In the genomic region with DNA sequence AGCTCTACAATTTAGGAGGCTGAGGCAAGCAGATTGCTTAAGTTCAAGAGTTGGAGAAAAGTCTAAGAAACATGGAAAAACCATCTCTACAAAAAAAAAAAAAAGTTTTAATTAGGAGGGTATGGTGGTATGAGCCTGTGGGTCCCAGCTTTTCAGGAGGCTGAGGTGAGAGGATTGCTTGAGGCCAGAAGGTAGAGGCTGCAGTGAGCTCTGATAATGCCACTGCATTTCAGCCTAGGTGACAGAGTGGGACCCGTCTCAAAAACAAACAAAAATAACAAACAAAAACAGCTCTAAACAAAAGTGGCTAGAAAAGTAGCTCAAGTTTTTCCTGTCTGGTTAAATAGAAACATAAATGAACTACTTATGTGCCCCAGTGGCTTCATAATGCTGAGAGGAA, we compare ENCODE assay signal across 23 cellular contexts.
DNase-seq lines count a peak whose midpoint lies in the region; ATAC-seq, FAIRE-seq and TF ChIP-seq lines count a peak whose summit lies in the region.
"Had no signal": no experiment of that assay in that cellular context is flagged by ENCODE, and none has a peak within 500 bp of the region (broad histone marks: within the 10 kb centered on the region; RNA-seq: fewer than 3 reads in every experiment).

No MANE protein-coding gene starts in this region.

- no peaks in the 10 kb centered on the region for H3K79me2 ChIP-seq in K562 (ENCODE audit: control insufficient read depth, insufficient read depth, low read length)

- no peak overlapping the region for H3K27ac ChIP-seq in K562 (ENCODE audit: extremely low read depth, low read depth, low read length)
- H3K27ac ChIP-seq in gastroesophageal sphincter: no peak overlapping the region
- no peak overlapping the region for H3K27ac ChIP-seq in lower lobe of right lung
- no peak overlapping the region for H3K27ac ChIP-seq in aorta (ENCODE audit: low read depth in 1 of 2, low read length in 2 of 2)
- H3K27ac ChIP-seq: 22Rv1; A549; BLaER1 treated with 17β-estradiol and CSF1 and Interleukin-3, amounts not matched to agents 10 nM and 100 nM; C4-2B had no signal

- no peaks in the 10 kb centered on the region for H3K4me1 Mint-ChIP-seq in activated T-helper 2 cell treated with anti-CD3 and anti-CD28 coated beads, Interferon-gamma antibody, Interleukin-2, Interleukin-4, amounts not matched to agents 10 μg/mL and 5 μg/mL and 100 μg/mL, durations not matched to agents 14 hours and 24 hours and 36 hours (ENCODE audit: low read depth)
- H3K4me1 Mint-ChIP-seq: B cell had no signal

- H3K27me3 Mint-ChIP-seq in activated T-helper 2 cell treated with anti-CD3 and anti-CD28 coated beads, Interferon-gamma antibody, Interleukin-2, Interleukin-4, amounts not matched to agents 10 μg/mL and 5 μg/mL and 100 μg/mL, durations not matched to agents 14 hours and 24 hours and 36 hours (ENCODE audit: low read depth): no peaks in the 10 kb centered on the region
- H3K27me3 Mint-ChIP-seq: B cell; CD4-positive, alpha-beta T cell had no signal

- intact Hi-C loops in K562 (cut with micrococcal nuclease): no loop called here
- intact Hi-C loops in lower lobe of right lung (cut with DNase I): no loop called here
- intact Hi-C loops in aorta (cut with DNase I): no loop called here
- intact Hi-C loops in activated T-helper 2 cell treated with anti-CD3 and anti-CD28 coated beads, Interferon-gamma antibody, Interleukin-2, Interleukin-4, amounts not matched to agents 10 μg/mL and 5 μg/mL and 100 μg/mL, durations not matched to agents 14 hours and 24 hours and 36 hours (cut with micrococcal nuclease): no loop called here

- H3K4me3 ChIP-seq in K562 (no peak overlapping the region), gastroesophageal sphincter (no peak overlapping the region), lower lobe of right lung (no peak overlapping the region), aorta (ENCODE audit: low read length in 2 of 2) (no peak overlapping the region)
- H3K4me3 ChIP-seq: A549; BLaER1 treated with 17β-estradiol and CSF1 and Interleukin-3, amounts not matched to agents 10 nM and 100 nM had no signal

- no TSS peak for BruUV-seq in K562 (replicated peaks; lab: Mats Ljungman, UMichigan)

- H3K4me1 ChIP-seq in K562 (replicated peaks in 1 of 2; ENCODE audit: control insufficient read depth in 2 of 2, insufficient read depth in 2 of 2, low read length in 2 of 2): no peaks in the 10 kb centered on the region; a peak in 1 of 5 replicates
- H3K4me1 ChIP-seq in gastroesophageal sphincter: no peaks in the 10 kb centered on the region
- no peaks in the 10 kb centered on the region for H3K4me1 ChIP-seq in lower lobe of right lung
- no peaks in the 10 kb centered on the region for H3K4me1 ChIP-seq in aorta (ENCODE audit: control insufficient read depth in 1 of 2, insufficient read depth in 2 of 2, low read length in 2 of 2)
- H3K4me1 ChIP-seq: A549; BLaER1 treated with 17β-estradiol and CSF1 and Interleukin-3, amounts not matched to agents 10 nM and 100 nM; Caco-2 had no signal

- TF ChIP-seq EP300 in K562 (IDR thresholded peaks at IDR 0.05; ENCODE audit: low read length): no peak
- no peak for TF ChIP-seq EP300 in gastroesophageal sphincter (IDR thresholded peaks at IDR 0.05)

- POLR2A ChIA-PET in K562 (lab: Yijun Ruan, JAX): interaction anchor here (0.6 kb wide), 1 partner anchor 473 kb away, joined by 4 read pairs; no protein-coding TSS in a partner anchor

- H3K9ac ChIP-seq in K562 (ENCODE audit: insufficient read depth in 1 of 2, low read depth in 2 of 2, low read length in 2 of 2): no peak overlapping the region
- H3K9ac ChIP-seq: BLaER1 treated with 17β-estradiol and CSF1 and Interleukin-3, amounts not matched to agents 10 nM and 100 nM had no signal

- no peaks in the 10 kb centered on the region for H3K9me1 ChIP-seq in K562 (ENCODE audit: control insufficient read depth, insufficient read depth, low read length)

- 26% methylated on average over 1 of the region's 1 CpG for whole genome bisulfite sequencing in K562 (ENCODE audit: insufficient coverage, low coverage, missing lambda C conversion rate)
- WGBS in gastroesophageal sphincter (ENCODE audit: low coverage in 1 of 2), 2 donors: 33 to 53% methylated on average over 1 of the region's 1 CpG
- WGBS in aorta, 2 donors: 33 to 50% methylated on average over 1 of the region's 1 CpG

- TF ChIP-seq POLR2A in K562 (conservative IDR thresholded peaks at IDR 0.05) (no peak), gastroesophageal sphincter (IDR thresholded peaks at IDR 0.05) (no peak)

- H3K4me3 Mint-ChIP-seq in activated T-helper 2 cell treated with anti-CD3 and anti-CD28 coated beads, Interferon-gamma antibody, Interleukin-2, Interleukin-4, amounts not matched to agents 10 μg/mL and 5 μg/mL and 100 μg/mL, durations not matched to agents 14 hours and 24 hours and 36 hours (ENCODE audit: low read depth): no peak overlapping the region
- H3K4me3 Mint-ChIP-seq: B cell; CD4-positive, alpha-beta T cell; CD8-positive, alpha-beta T cell had no signal

- CTCF ChIA-PET in K562 (lab: Yijun Ruan, JAX; ENCODE audit: low intra/inter-chr PET ratio): no interaction called here

- H3K36me3 Mint-ChIP-seq in activated T-helper 2 cell treated with anti-CD3 and anti-CD28 coated beads, Interferon-gamma antibody, Interleukin-2, Interleukin-4, amounts not matched to agents 10 μg/mL and 5 μg/mL and 100 μg/mL, durations not matched to agents 14 hours and 24 hours and 36 hours (ENCODE audit: low read depth): no peaks in the 10 kb centered on the region

- H3K27me3 ChIP-seq in K562 (ENCODE audit: control insufficient read depth in 2 of 2, insufficient read depth in 2 of 2, low read length in 2 of 2) (no peaks in the 10 kb centered on the region), gastroesophageal sphincter (no peaks in the 10 kb centered on the region), lower lobe of right lung (ENCODE audit: low read depth) (no peaks in the 10 kb centered on the region), aorta (ENCODE audit: control insufficient read depth in 1 of 2, insufficient read depth in 2 of 2, low read length in 1 of 2) (no peaks in the 10 kb centered on the region)
- H3K27me3 ChIP-seq: BLaER1 treated with 17β-estradiol and CSF1 and Interleukin-3, amounts not matched to agents 10 nM and 100 nM had no signal

- H2AFZ ChIP-seq in K562 (ENCODE audit: low read depth, low read length): no peak overlapping the region

- TF ChIP-seq CTCF in K562 (IDR thresholded peaks at IDR 0.05 in 2 of 3, conservative IDR thresholded peaks at IDR 0.05 in 1 of 3; ENCODE audit: insufficient read depth in 2 of 3, low read depth in 1 of 3, low read length in 3 of 3) (no peak), gastroesophageal sphincter (IDR thresholded peaks at IDR 0.05) (no peak), lower lobe of right lung (IDR thresholded peaks at IDR 0.05) (no peak)

- H3K27ac Mint-ChIP-seq in activated T-helper 2 cell treated with anti-CD3 and anti-CD28 coated beads, Interferon-gamma antibody, Interleukin-2, Interleukin-4, amounts not matched to agents 10 μg/mL and 5 μg/mL and 100 μg/mL, durations not matched to agents 14 hours and 24 hours and 36 hours: no peak overlapping the region
- H3K27ac Mint-ChIP-seq: B cell; CD4-positive, alpha-beta T cell; CD8-positive, alpha-beta T cell had no signal

- FAIRE-seq in K562 (lab: Jason Lieb, UNC): no peak
- FAIRE-seq: A549, D721Med, G401.6, GM12891, GM19239 had no signal

- H3K4me2 ChIP-seq in K562 (ENCODE audit: insufficient read depth, low read length): no peak overlapping the region
- H3K4me2 ChIP-seq: A549; BLaER1 treated with 17β-estradiol and CSF1 and Interleukin-3, amounts not matched to agents 10 nM and 100 nM had no signal

- no peak for TF ChIP-seq RAD21 in K562 (CRISPR knock-in tag; conservative IDR thresholded peaks at IDR 0.05 in 1 of 2, IDR thresholded peaks at IDR 0.05 in 1 of 2)

- no peaks in the 10 kb centered on the region for H4K20me1 ChIP-seq in K562 (replicated peaks; ENCODE audit: control insufficient read depth, insufficient read depth, low read length)
- H4K20me1 ChIP-seq: BLaER1 treated with 17β-estradiol and CSF1 and Interleukin-3, amounts not matched to agents 10 nM and 100 nM had no signal

- H3K9me3 ChIP-seq in K562 (replicated peaks; ENCODE audit: control insufficient read depth, insufficient read depth, low read depth, low read length) (no peaks in the 10 kb centered on the region; the same call in 1 of the 2 replicates), gastroesophageal sphincter (no peaks in the 10 kb centered on the region), lower lobe of right lung (peaks cover 3% of the 10 kb centered on the region), aorta (ENCODE audit: control insufficient read depth, low read length) (no peaks in the 10 kb centered on the region)
- H3K9me3 ChIP-seq: BLaER1 treated with 17β-estradiol and CSF1 and Interleukin-3, amounts not matched to agents 10 nM and 100 nM had no signal

- peaks cover 55% of the 10 kb centered on the region for H3K9me3 Mint-ChIP-seq in activated T-helper 2 cell treated with anti-CD3 and anti-CD28 coated beads, Interferon-gamma antibody, Interleukin-2, Interleukin-4, amounts not matched to agents 10 μg/mL and 5 μg/mL and 100 μg/mL, durations not matched to agents 14 hours and 24 hours and 36 hours

- ATAC-seq in K562 (peak; percentile 61), gastroesophageal sphincter (peak; percentile 36), lower lobe of right lung (peak; percentile 29 to 56), aorta (ENCODE audit: low FRiP score) (peak; percentile 73)
- ATAC-seq: A549; CD8-positive, alpha-beta T cell had no signal

- in situ Hi-C loops in K562 (cut with MboI): loop anchor here (5.0 to 25.0 kb wide), 5 partner anchors 663 to 1938 kb away; no protein-coding TSS in a partner anchor

- DNase-seq in K562 (ENCODE audit: extremely low read depth in 1 of 4, low spot score in 3 of 4): no peak
- no peak for DNase-seq in lower lobe of right lung
- DNase-seq in aorta: no peak
- no peak for DNase-seq in activated T-helper 2 cell treated with anti-CD3 and anti-CD28 coated beads, Interferon-gamma antibody, Interleukin-2, Interleukin-4, amounts not matched to agents 10 μg/mL and 5 μg/mL and 100 μg/mL, durations not matched to agents 14 hours and 24 hours and 36 hours (ENCODE audit: low spot score)
- no peak for DNase-seq in ecto neural progenitor cell (ENCODE audit: low spot score)
- no peak for DNase-seq in stimulated activated naive CD4-positive, alpha-beta T cell (lab: John Stamatoyannopoulos, UW)
- DNase-seq: AML-193; Caco-2; Calu3; CD4-positive, alpha-beta T cell; CD8-positive, alpha-beta T cell; DMS79 treated with DMSO at 0.1 percent for 48 hours; GF-D8 had no signal

- H3K36me3 ChIP-seq in K562 (ENCODE audit: control insufficient read depth, insufficient read depth, low read length) (peaks cover 11% of the 10 kb centered on the region; the same call in 1 of the 3 replicates), gastroesophageal sphincter (peaks cover 0 to 10% of the 10 kb centered on the region in 2 donors), lower lobe of right lung (no peaks in the 10 kb centered on the region), aorta (ENCODE audit: control insufficient read depth in 1 of 2, insufficient read depth in 2 of 2, low read length in 1 of 2) (no peaks in the 10 kb centered on the region)
- H3K36me3 ChIP-seq: BLaER1 treated with 17β-estradiol and CSF1 and Interleukin-3, amounts not matched to agents 10 nM and 100 nM had no signal
